ENCODE assay signal across 1 cellular context in genomic region chr13:99806671-99807070, GRCh38.
TF ChIP-seq lines count a peak whose summit lies in the region.

No MANE protein-coding gene starts in this region.

TF ChIP-seq in SK-N-SH, 30 proteins besides CTCF, POLR2A, EP300 and RAD21 (continued from another document):
- TF ChIP-seq ZBTB33 (IDR thresholded peaks at IDR 0.05; ENCODE audit: borderline replicate concordance, low read depth): no peak
- no peak for TF ChIP-seq GABPA (IDR thresholded peaks at IDR 0.05; ENCODE audit: low read depth)
- TF ChIP-seq TCF12 (IDR thresholded peaks at IDR 0.05): 0 out of 2 replicates have a peak, but pooled peaks have one; percentile 13
- TF ChIP-seq USF2 (IDR thresholded peaks at IDR 0.05; ENCODE audit: borderline replicate concordance, low read depth, low read length): no peak
